28 cellular contexts compared by ENCODE assay signal in the genomic region with DNA sequence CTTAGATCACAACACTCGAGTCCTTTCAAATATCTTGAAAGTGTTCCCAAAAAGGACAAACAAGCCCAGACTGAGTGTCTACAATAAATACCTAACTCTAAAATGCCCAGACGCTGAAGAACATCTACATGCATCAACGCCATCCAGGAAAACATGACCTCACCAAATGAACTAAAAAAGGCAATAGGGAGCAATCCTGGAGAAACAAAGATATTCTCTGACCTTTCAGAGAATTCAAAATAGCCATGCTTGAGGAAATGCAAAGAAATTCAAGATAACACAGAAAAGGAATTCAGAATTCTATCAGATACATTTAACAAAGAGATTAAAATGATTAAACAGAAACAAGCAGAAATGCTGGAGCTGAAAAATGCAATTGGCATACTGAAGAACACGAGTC.
"Had no signal": no experiment of that assay in that cellular context is flagged by ENCODE, and none has a peak within 500 bp of the region (broad histone marks: within the 10 kb centered on the region; RNA-seq: fewer than 3 reads in every experiment).

No MANE protein-coding gene starts in this region.

- H3K27me3 Mint-ChIP-seq: progenitor cell of endocrine pancreas; stimulated activated naive B cell treated with anti-CD40 and anti-IgM and Interleukin-4, amounts not matched to agents 10 μg/mL and 1 μg/mL and 100 μg/mL, for 72 hours; stimulated activated naive CD8-positive, alpha-beta T cell treated with anti-CD3 and anti-CD28 coated beads, Interleukin-15, Interleukin-2, amounts not matched to agents 100 ng/mL and 50 ng/mL, for 24 hours had no signal

- H3K36me3 Mint-ChIP-seq: natural killer cell had no signal

- H3K9ac ChIP-seq: neural progenitor cell, parathyroid adenoma had no signal

- DNase-seq: natural killer cell; occipital lobe; ovary; posterior cingulate gyrus; psoas muscle; right cardiac atrium; right lobe of liver; sigmoid colon; small intestine; stimulated activated CD4-positive, alpha-beta T cell treated with anti-CD3 and anti-CD28 coated beads, Interleukin-15, amount 100 ng/mL, for 24 hours; stimulated activated CD4-positive, alpha-beta T cell treated with anti-CD3 and anti-CD28 coated beads, Interleukin-2, amount 100 ng/mL, for 24 hours; stimulated activated CD4-positive, alpha-beta T cell treated with anti-CD3 and anti-CD28 coated beads, Interleukin-2, amount 100 ng/mL, for 48 hours; stimulated activated CD4-positive, alpha-beta T cell treated with anti-CD3 and anti-CD28 coated beads, Interleukin-4, amount 100 ng/mL, for 4 hours; stimulated activated CD8-positive, alpha-beta memory T cell treated with anti-CD3 and anti-CD28 coated beads, Interleukin-4, amount 100 ng/mL, for 48 hours; stimulated activated naive B cell treated with anti-CD40 and anti-IgM and Interleukin-4, amounts not matched to agents 10 μg/mL and 1 μg/mL and 100 μg/mL, for 72 hours; stimulated activated naive CD4-positive, alpha-beta T cell treated with Interleukin-2 at 50 U/mL for 16 hours; stomach; thyroid gland; upper lobe of left lung had no signal

- H3K4me3 ChIP-seq: neural progenitor cell, ovary, psoas muscle, right lobe of liver, sigmoid colon, stomach, thoracic aorta, thyroid gland, tibial nerve, upper lobe of left lung, vagina had no signal

- H3K79me2 ChIP-seq: parathyroid adenoma had no signal

- H3K36me3 ChIP-seq: ovary, thoracic aorta, thyroid gland had no signal

- H2AFZ ChIP-seq: neural progenitor cell, parathyroid adenoma had no signal

- H3K4me2 ChIP-seq: neural progenitor cell had no signal

- H3K4me3 Mint-ChIP-seq: natural killer cell; nephron; neural progenitor cell; stimulated activated naive B cell treated with anti-CD40 and anti-IgM and Interleukin-4, amounts not matched to agents 10 μg/mL and 1 μg/mL and 100 μg/mL, for 72 hours; stimulated activated naive CD8-positive, alpha-beta T cell treated with anti-CD3 and anti-CD28 coated beads, Interleukin-15, Interleukin-2, amounts not matched to agents 100 ng/mL and 50 ng/mL, for 24 hours had no signal

- ATAC-seq: natural killer cell; psoas muscle; right lobe of liver; stimulated activated naive B cell treated with anti-CD40 and anti-IgM and Interleukin-4, amounts not matched to agents 10 μg/mL and 1 μg/mL and 100 μg/mL, for 72 hours had no signal

- H3K27ac Mint-ChIP-seq: natural killer cell; nephron; neural progenitor cell; progenitor cell of endocrine pancreas; stimulated activated naive B cell treated with anti-CD40 and anti-IgM and Interleukin-4, amounts not matched to agents 10 μg/mL and 1 μg/mL and 100 μg/mL, for 72 hours; stimulated activated naive CD8-positive, alpha-beta T cell treated with anti-CD3 and anti-CD28 coated beads, Interleukin-15, Interleukin-2, amounts not matched to agents 100 ng/mL and 50 ng/mL, for 24 hours had no signal

- H3K27ac ChIP-seq: neural progenitor cell, ovary, parathyroid adenoma, psoas muscle, right lobe of liver, sigmoid colon, stomach, thyroid gland, tibial nerve, upper lobe of left lung, vagina had no signal

- H3K9me3 Mint-ChIP-seq: natural killer cell; neural progenitor cell; stimulated activated naive CD8-positive, alpha-beta T cell treated with anti-CD3 and anti-CD28 coated beads, Interleukin-15, Interleukin-2, amounts not matched to agents 100 ng/mL and 50 ng/mL, for 24 hours had no signal

- H3K4me1 ChIP-seq: neural progenitor cell, psoas muscle, right lobe of liver, sigmoid colon, stomach, thyroid gland, tibial nerve, upper lobe of left lung, vagina had no signal

- H3K27me3 ChIP-seq: neural progenitor cell, ovary, right lobe of liver, sigmoid colon, stomach, thyroid gland, tibial nerve, upper lobe of left lung, vagina had no signal

- FAIRE-seq: small intestine, urothelium cell line had no signal

- H3K4me1 Mint-ChIP-seq: nephron, neural progenitor cell had no signal

- H3K9me3 ChIP-seq: ovary, psoas muscle, right lobe of liver, sigmoid colon, stomach, thoracic aorta, thyroid gland, tibial nerve, upper lobe of left lung, vagina had no signal
